ENCODE assay signal across 28 cellular contexts in the genomic region with DNA sequence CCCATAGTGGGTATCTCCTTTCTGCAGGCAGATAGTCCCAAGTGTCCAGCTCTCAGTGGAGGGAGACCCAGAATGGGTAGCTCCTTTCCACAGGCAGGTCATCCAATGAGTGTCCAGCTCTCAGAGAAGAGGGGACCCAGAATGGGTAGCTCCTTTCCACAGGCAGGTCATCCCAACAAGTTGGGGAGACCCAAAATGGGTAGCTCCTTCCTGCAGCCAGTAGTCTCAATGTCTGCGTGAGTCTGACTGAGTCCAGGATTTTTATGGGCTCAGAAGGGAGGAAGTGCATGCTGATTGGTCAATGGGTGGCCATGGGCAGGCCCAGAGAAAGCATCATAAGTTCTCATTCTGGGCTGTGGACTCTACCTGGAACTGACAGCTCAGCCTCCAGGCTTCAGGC.
"Had no signal": no experiment of that assay in that cellular context is flagged by ENCODE, and none has a peak within 500 bp of the region (broad histone marks: within the 10 kb centered on the region; RNA-seq: fewer than 3 reads in every experiment).

No MANE protein-coding gene starts in this region.

- H3K4me1 ChIP-seq: stomach, suprapubic skin, testis, thyroid gland, tibial artery, tibial nerve, transverse colon, upper lobe of left lung, upper lobe of right lung, uterus, vagina had no signal

- H3K36me3 ChIP-seq: stomach, suprapubic skin, thoracic aorta, thyroid gland, tibial artery, transverse colon, upper lobe of left lung, upper lobe of right lung, uterus, vagina had no signal

- DNase-seq: stimulated activated CD4-positive, alpha-beta T cell treated with anti-CD3 and anti-CD28 coated beads, Interleukin-2, amount 100 ng/mL, for 48 hours; stimulated activated CD4-positive, alpha-beta T cell treated with anti-CD3 and anti-CD28 coated beads, Interleukin-4, amount 100 ng/mL, for 1 hour; stimulated activated CD4-positive, alpha-beta T cell treated with anti-CD3 and anti-CD28 coated beads, Interleukin-4, amount 100 ng/mL, for 24 hours; stimulated activated CD4-positive, alpha-beta T cell treated with anti-CD3 and anti-CD28 coated beads, Interleukin-4, amount 100 ng/mL, for 4 hours; stimulated activated CD8-positive, alpha-beta memory T cell treated with anti-CD3 and anti-CD28 coated beads, Interleukin-4, amount 100 ng/mL, for 48 hours; stimulated activated naive B cell treated with anti-CD40 and anti-IgM and Interleukin-4, amounts not matched to agents 10 μg/mL and 1 μg/mL and 100 μg/mL, for 72 hours; stimulated activated naive CD4-positive, alpha-beta T cell; stimulated activated naive CD4-positive, alpha-beta T cell treated with Interleukin-2 at 50 U/mL for 16 hours; stimulated activated naive CD8-positive, alpha-beta T cell treated with anti-CD3 and anti-CD28 coated beads, Interleukin-15, amount 100 ng/mL, for 72 hours; stimulated activated naive CD8-positive, alpha-beta T cell treated with anti-CD3 and anti-CD28 coated beads, Interleukin-15, Interleukin-2, amounts not matched to agents 100 U/mL and 50 U/mL, for 24 hours; stomach; substantia nigra; testis; thyroid gland; tibial artery; transverse colon; trophoblast cell; upper lobe of right lung; uterus had no signal

- H3K4me3 ChIP-seq: stomach, suprapubic skin, testis, thoracic aorta, thyroid gland, tibial artery, tibial nerve, transverse colon, upper lobe of left lung, upper lobe of right lung, uterus, vagina had no signal

- ATAC-seq: stimulated activated memory B cell treated with anti-CD40 and anti-IgM and Interleukin-4, amounts not matched to agents 10 μg/mL and 1 μg/mL and 100 μg/mL, for 72 hours; stimulated activated naive B cell treated with anti-CD40 and anti-IgM and Interleukin-4, amounts not matched to agents 10 μg/mL and 1 μg/mL and 100 μg/mL, for 72 hours; stimulated activated naive CD8-positive, alpha-beta T cell treated with anti-CD3 and anti-CD28 coated beads, Interleukin-15, amount 100 ng/mL, for 72 hours; stimulated activated naive CD8-positive, alpha-beta T cell treated with anti-CD3 and anti-CD28 coated beads, Interleukin-15, Interleukin-2, amounts not matched to agents 100 U/mL and 50 U/mL, for 24 hours; upper lobe of right lung had no signal

- H3K27ac Mint-ChIP-seq: stimulated activated memory B cell treated with anti-CD40 and anti-IgM and Interleukin-4, amounts not matched to agents 10 μg/mL and 1 μg/mL and 100 μg/mL, for 72 hours; stimulated activated naive B cell treated with anti-CD40 and anti-IgM and Interleukin-4, amounts not matched to agents 10 μg/mL and 1 μg/mL and 100 μg/mL, for 72 hours; stimulated activated naive CD8-positive, alpha-beta T cell treated with anti-CD3 and anti-CD28 coated beads, Interleukin-15, amount 100 ng/mL, for 72 hours; stimulated activated naive CD8-positive, alpha-beta T cell treated with anti-CD3 and anti-CD28 coated beads, Interleukin-15, Interleukin-2, amounts not matched to agents 100 ng/mL and 50 ng/mL, for 24 hours; type B pancreatic cell had no signal

- H3K4me1 Mint-ChIP-seq: stimulated activated memory B cell treated with anti-CD40 and anti-IgM and Interleukin-4, amounts not matched to agents 10 μg/mL and 1 μg/mL and 100 μg/mL, for 72 hours; stimulated activated naive B cell treated with anti-CD40 and anti-IgM and Interleukin-4, amounts not matched to agents 10 μg/mL and 1 μg/mL and 100 μg/mL, for 72 hours; stimulated activated naive CD8-positive, alpha-beta T cell treated with anti-CD3 and anti-CD28 coated beads, Interleukin-15, amount 100 ng/mL, for 72 hours had no signal

- H3K36me3 Mint-ChIP-seq: stimulated activated memory B cell treated with anti-CD40 and anti-IgM and Interleukin-4, amounts not matched to agents 10 μg/mL and 1 μg/mL and 100 μg/mL, for 72 hours; type B pancreatic cell had no signal

- H3K4me3 Mint-ChIP-seq: stimulated activated memory B cell treated with anti-CD40 and anti-IgM and Interleukin-4, amounts not matched to agents 10 μg/mL and 1 μg/mL and 100 μg/mL, for 72 hours; stimulated activated naive B cell treated with anti-CD40 and anti-IgM and Interleukin-4, amounts not matched to agents 10 μg/mL and 1 μg/mL and 100 μg/mL, for 72 hours; stimulated activated naive CD8-positive, alpha-beta T cell treated with anti-CD3 and anti-CD28 coated beads, Interleukin-15, amount 100 ng/mL, for 72 hours; stimulated activated naive CD8-positive, alpha-beta T cell treated with anti-CD3 and anti-CD28 coated beads, Interleukin-15, Interleukin-2, amounts not matched to agents 100 ng/mL and 50 ng/mL, for 24 hours; type B pancreatic cell had no signal

- H3K9me3 Mint-ChIP-seq: stimulated activated naive CD8-positive, alpha-beta T cell treated with anti-CD3 and anti-CD28 coated beads, Interleukin-15, amount 100 ng/mL, for 72 hours; stimulated activated naive CD8-positive, alpha-beta T cell treated with anti-CD3 and anti-CD28 coated beads, Interleukin-15, Interleukin-2, amounts not matched to agents 100 ng/mL and 50 ng/mL, for 24 hours; type B pancreatic cell had no signal

- FAIRE-seq: urothelium cell line had no signal

- H3K27me3 ChIP-seq: stomach, suprapubic skin, testis, thyroid gland, tibial artery, tibial nerve, transverse colon, upper lobe of left lung, upper lobe of right lung, uterus, vagina had no signal

- H3K9me3 ChIP-seq: stomach, suprapubic skin, testis, thoracic aorta, thyroid gland, tibial artery, transverse colon, upper lobe of left lung, upper lobe of right lung, uterus, vagina had no signal

- H3K27ac ChIP-seq: stomach, suprapubic skin, testis, thoracic aorta, thyroid gland, tibial artery, tibial nerve, transverse colon, upper lobe of left lung, upper lobe of right lung, uterus, vagina had no signal
